ENCODE assay signal across 19 cellular contexts in the genomic region with DNA sequence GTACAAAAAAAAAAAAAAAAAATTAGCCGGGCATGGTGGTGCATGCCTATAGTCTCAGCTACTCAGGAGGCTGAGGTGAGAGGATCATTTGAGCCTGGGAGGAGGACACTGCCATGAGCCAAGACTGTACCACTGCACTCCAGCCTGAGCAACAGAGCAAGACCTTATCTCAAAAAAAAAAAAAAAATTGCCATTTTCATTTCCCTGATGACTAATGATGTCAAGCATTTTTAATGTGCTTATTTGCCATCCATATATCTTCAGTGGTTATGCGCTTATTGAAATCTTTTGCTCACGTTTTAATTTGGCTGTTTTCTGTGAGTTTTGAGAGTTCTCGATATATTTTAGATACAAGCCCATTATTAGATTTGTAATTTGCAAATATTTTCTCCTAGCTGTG. TPM values are rescaled to one million over a fixed set of nuclear protein-coding genes. Genes with fewer than 3 reads are reported as not detected.
A peak's percentile ranks its signal among the peaks of the same experiment; 100 is the strongest.
DNase-seq lines count a peak whose midpoint lies in the region; ATAC-seq, FAIRE-seq and TF ChIP-seq lines count a peak whose summit lies in the region.
"Had no signal": no experiment of that assay in that cellular context is flagged by ENCODE, and none has a peak within 500 bp of the region (broad histone marks: within the 10 kb centered on the region; RNA-seq: fewer than 3 reads in every experiment).

No MANE protein-coding gene starts in this region.

- H2AFZ ChIP-seq in keratinocyte (ENCODE audit: control insufficient read depth, low read length): no peak overlapping the region

- H3K4me2 ChIP-seq in keratinocyte (ENCODE audit: control insufficient read depth, extremely low read depth, insufficient read depth, low read depth, low read length): peak overlapping the region; percentile 54

- POLR2A ChIA-PET in RWPE1 (lab: Yijun Ruan, JAX; ENCODE audit: low non-redundant PET): no interaction called here

- TF ChIP-seq CTCF in RWPE1 (conservative IDR thresholded peaks at IDR 0.05; ENCODE audit: low read depth): no peak
- TF ChIP-seq CTCF in cardiac fibroblast (IDR thresholded peaks at IDR 0.05; ENCODE audit: low read depth, low read length): no peak
- no peak for TF ChIP-seq CTCF in keratinocyte (optimal IDR thresholded peaks at IDR 0.05 in 1 of 3, IDR thresholded peaks at IDR 0.05 in 1 of 3, conservative IDR thresholded peaks at IDR 0.05 in 1 of 3; ENCODE audit: extremely low read depth in 1 of 3, insufficient read depth in 2 of 3, low read length in 3 of 3)
- no peak for TF ChIP-seq CTCF in heart right ventricle (IDR thresholded peaks at IDR 0.05)

- peak overlapping the region; percentile 48 for H3K27ac ChIP-seq in RWPE1
- H3K27ac ChIP-seq in keratinocyte (ENCODE audit: control insufficient read depth, insufficient read depth, low read length): no peak overlapping the region
- H3K27ac ChIP-seq in heart right ventricle: no peak overlapping the region
- H3K27ac ChIP-seq: Peyer's patch had no signal

- H3K9ac ChIP-seq in keratinocyte (ENCODE audit: control insufficient read depth, extremely low read depth, insufficient read depth, low read length): no peak overlapping the region

- no peak for ATAC-seq in heart right ventricle
- ATAC-seq: GM12878 had no signal

- intact Hi-C loops in heart right ventricle (cut with DNase I): no loop called here

- H3K79me2 ChIP-seq in keratinocyte (ENCODE audit: control insufficient read depth, insufficient read depth, low read length): no peaks in the 10 kb centered on the region

- no peaks in the 10 kb centered on the region for H3K9me3 ChIP-seq in keratinocyte (ENCODE audit: control insufficient read depth, low read depth, low read length)
- H3K9me3 ChIP-seq in heart right ventricle: no peaks in the 10 kb centered on the region
- H3K9me3 ChIP-seq: Peyer's patch had no signal

- H3K27me3 ChIP-seq in keratinocyte (ENCODE audit: control insufficient read depth, extremely low read depth, insufficient read depth, low read length) (no peaks in the 10 kb centered on the region), heart right ventricle (no peaks in the 10 kb centered on the region)
- H3K27me3 ChIP-seq: Peyer's patch had no signal

- peak; percentile 20 for FAIRE-seq in keratinocyte (lab: Jason Lieb, UNC)
- FAIRE-seq: GM12878, GM19239 had no signal

- H3K4me3 ChIP-seq in cardiac fibroblast (replicated peaks in 1 of 2; ENCODE audit: low read depth in 2 of 2, low read length in 2 of 2) (no peak overlapping the region), keratinocyte (ENCODE audit: control insufficient read depth in 2 of 3, extremely low read depth in 1 of 3, insufficient read depth in 2 of 3, low read depth in 1 of 3, low read length in 3 of 3) (no peak overlapping the region), heart right ventricle (no peak overlapping the region)
- H3K4me3 ChIP-seq: GM12878, Peyer's patch had no signal

- dilution Hi-C loops in keratinocyte (cut with MboI; ENCODE audit: extremely low pct_ligation_motif_present, low sequenced_read_pairs): no loop called here

- CTCF ChIA-PET in RWPE1 (lab: Yijun Ruan, JAX): interaction anchor here (0.6 to 0.7 kb wide), 3 partner anchors 392 to 1885 kb away, joined by 4 to 7 read pairs (median 4); no protein-coding TSS in a partner anchor

- H4K20me1 ChIP-seq in keratinocyte (ENCODE audit: control insufficient read depth, extremely low read depth, insufficient read depth, low read length): no peaks in the 10 kb centered on the region

- H3K4me1 ChIP-seq in keratinocyte (ENCODE audit: control insufficient read depth, extremely low read depth, insufficient read depth, low read length) (peaks cover 37% of the 10 kb centered on the region), heart right ventricle (no peaks in the 10 kb centered on the region)
- H3K4me1 ChIP-seq: Peyer's patch had no signal

- H3K36me3 ChIP-seq in keratinocyte (ENCODE audit: control insufficient read depth in 2 of 2, extremely low read depth in 1 of 2, insufficient read depth in 2 of 2, low read length in 2 of 2) (no peaks in the 10 kb centered on the region), heart right ventricle (no peaks in the 10 kb centered on the region)
- H3K36me3 ChIP-seq: Peyer's patch had no signal

- WGBS in heart right ventricle, 2 donors: 75 to 88% methylated on average over 3 of the region's 4 CpGs

- peak; percentile 22 for DNase-seq in HS-27A (ENCODE audit: low read depth)
- DNase-seq in RWPE1 (ENCODE audit: low spot score): peak; percentile 25
- DNase-seq in cardiac fibroblast (ENCODE audit: low read depth in 2 of 2): peak; percentile 25 to 67
- no peak for DNase-seq in keratinocyte (ENCODE audit: low read depth, low spot score)
- no peak for DNase-seq in RPMI8226
- DNase-seq in heart right ventricle: no peak
- no peak for DNase-seq in activated CD4-positive, CD25-positive, alpha-beta regulatory T cell (lab: John Stamatoyannopoulos, UW)
- no peak for DNase-seq in putamen (ENCODE audit: low spot score)
- DNase-seq: ACHN; CD4-positive, CD25-positive, alpha-beta regulatory T cell; KG1; NCI-H1105; NCI-H1694 treated with DMSO at 0.1 percent for 48 hours; NCI-H446 treated with DMSO at 0.1 percent for 48 hours; NCI-H748 treated with DMSO at 0.1 percent for 48 hours; Peyer's patch; SIG-M5 had no signal

- no peaks in the 10 kb centered on the region for H3K9me1 ChIP-seq in keratinocyte (ENCODE audit: control insufficient read depth, extremely low read depth, insufficient read depth, low read length)

RNA-seq across cellular contexts. Expression of a gene that starts 46.7 kb away (rescaled TPM):
- polyA plus RNA-seq in keratinocyte: 19.1 to 65.7 TPM (median 39.5 TPM) in 3 replicates
- 34.8 TPM for polyA plus RNA-seq in keratinocyte (2011; ENCODE audit: low read depth)
- 48.6 and 86.9 TPM in 2 replicates for polyA plus RNA-seq in keratinocyte (2011; cell fraction: cytosol; rRNA removed)
- polyA plus RNA-seq in keratinocyte (2011; cell fraction: nucleus; rRNA removed): 16.4 and 26.9 TPM in 2 replicates
- 38.9 and 41.8 TPM in 2 replicates for polyA plus RNA-seq in keratinocyte (2012; ENCODE audit: low replicate concordance)
- polyA minus RNA-seq in keratinocyte: 1.5 to 8.1 TPM in 2 of 3 replicates, not detected in the other
- polyA minus RNA-seq in keratinocyte (2011; cell fraction: cytosol; rRNA and poly(A)+ RNA removed): 4.4 TPM
- polyA minus RNA-seq in keratinocyte (2011; cell fraction: nucleus; rRNA and poly(A)+ RNA removed): 1.7 and 3.3 TPM in 2 replicates
- 10 to 100 TPM; 21.9 to 37.0 (median 28.2) TPM for total RNA-seq in heart right ventricle
- 10 to 100 TPM; 44.0 to 56.3 TPM for polyA plus RNA-seq in heart right ventricle

Comparison
In these comparisons a context has a peak if more than half of its experiments do, and no peak if none do; other contexts are left out.
1. DNase-seq: peak in HS-27A (single experiment), RWPE1 (single experiment) and cardiac fibroblast (2 of 2); none in keratinocyte (single experiment), RPMI8226 (single experiment), heart right ventricle (0 of 2), activated CD4-positive, CD25-positive, alpha-beta regulatory T cell (0 of 4) and putamen (single experiment).